ENCODE assay signal across 8 cellular contexts in genomic region chr1:93346472-93346991, GRCh38. TPM values are rescaled to one million over a fixed set of nuclear protein-coding genes. Genes with fewer than 3 reads are reported as not detected.
DNase-seq lines count a peak whose midpoint lies in the region; ATAC-seq, FAIRE-seq and TF ChIP-seq lines count a peak whose summit lies in the region.

No MANE protein-coding gene starts in this region.

- H3K4me1 ChIP-seq in neutrophil (ENCODE audit: control insufficient read depth in 1 of 2, insufficient read depth in 1 of 2, low read depth in 1 of 2, low read length in 1 of 2), result peaks cover 36 to 54% of the 10 kb centered on the region in 2 experiments

- FAIRE-seq in RCC 7860 (lab: Jason Lieb, UNC), result no peak

- no peaks in the 10 kb centered on the region for H3K27me3 Mint-ChIP-seq in activated T-helper 1 cell treated with anti-CD3 and anti-CD28 coated beads, Interleukin-12 subunit alpha, Interleukin-12 subunit beta, Interleukin-2, Interleukin-4 antibody, amounts not matched to agents 30 ng/mL and 10 ng/mL and 1 ng/mL, durations not matched to agents 14 hours and 24 hours and 36 hours (ENCODE audit: insufficient read depth)

- POLR2A ChIA-PET in AG04450 (lab: Yijun Ruan, JAX), result interaction anchor here (2.3 to 2.6 kb wide), 2 partner anchors 18 to 267 kb away, joined by 14 to 16 read pairs; partner anchors contain the start of gene MTF2

- TF ChIP-seq CTCF in AG04450 (IDR thresholded peaks at IDR 0.05; ENCODE audit: low read depth, low read length) (no peak), GM13977 (IDR thresholded peaks at IDR 0.05; ENCODE audit: extremely low read depth, insufficient read depth, missing control alignments) (no peak), fibroblast of villous mesenchyme (IDR thresholded peaks at IDR 0.05; ENCODE audit: insufficient read depth, low read depth, low read length) (no peak), neutrophil (IDR thresholded peaks at IDR 0.05) (no peak)

- in situ Hi-C loops in GM13977 (cut with MboI; ENCODE audit: low pct_unique_long_range_greater_than_20kb, low sequenced_read_pairs, unreplicated experiment), result no loop called here

- DNase-seq in AG04450 (ENCODE audit: low read depth, low spot score) (no peak), GM13977 (ENCODE audit: low spot score) (peak; percentile 53), NCI-H69 (lab: John Stamatoyannopoulos, UW) (peak; percentile 49), fibroblast of villous mesenchyme (ENCODE audit: low read depth) (peak; percentile 40), RCC 7860 (ENCODE audit: low spot score) (no peak)
- DNase-seq in activated T-helper 1 cell treated with anti-CD3 and anti-CD28 coated beads, Interleukin-12 subunit alpha, Interleukin-12 subunit beta, Interleukin-2, Interleukin-4 antibody, amounts not matched to agents 30 ng/mL and 10 ng/mL and 1 ng/mL, durations not matched to agents 14 hours and 24 hours and 36 hours (ENCODE audit: low spot score), result peak; percentile 20

- ATAC-seq in HG02885 (IDR thresholded peaks at IDR 0.05; ENCODE audit: poor library complexity, unreplicated experiment), result peak; percentile 23

- intact Hi-C loops in activated T-helper 1 cell treated with anti-CD3 and anti-CD28 coated beads, Interleukin-12 subunit alpha, Interleukin-12 subunit beta, Interleukin-2, Interleukin-4 antibody, amounts not matched to agents 30 ng/mL and 10 ng/mL and 1 ng/mL, durations not matched to agents 14 hours and 24 hours and 36 hours (cut with micrococcal nuclease), result loop anchor here (2.0 to 5.0 kb wide), 6 partner anchors 14 to 562 kb away; partner anchors contain the start of genes DIPK1A, DNTTIP2 and GCLM

- no peaks in the 10 kb centered on the region for H3K27me3 ChIP-seq in AG04450 (ENCODE audit: control insufficient read depth, insufficient read depth, low read length)
- H3K27me3 ChIP-seq in neutrophil, result no peaks in the 10 kb centered on the region

- H3K9me3 ChIP-seq in AG04450 (ENCODE audit: control insufficient read depth, insufficient read depth, low read length) (no peaks in the 10 kb centered on the region), neutrophil (no peaks in the 10 kb centered on the region)

- H3K4me1 Mint-ChIP-seq in activated T-helper 1 cell treated with anti-CD3 and anti-CD28 coated beads, Interleukin-12 subunit alpha, Interleukin-12 subunit beta, Interleukin-2, Interleukin-4 antibody, amounts not matched to agents 30 ng/mL and 10 ng/mL and 1 ng/mL, durations not matched to agents 14 hours and 24 hours and 36 hours (ENCODE audit: low read depth), result peaks cover 38% of the 10 kb centered on the region

- peak overlapping the region; percentile 99 for H3K27ac Mint-ChIP-seq in activated T-helper 1 cell treated with anti-CD3 and anti-CD28 coated beads, Interleukin-12 subunit alpha, Interleukin-12 subunit beta, Interleukin-2, Interleukin-4 antibody, amounts not matched to agents 30 ng/mL and 10 ng/mL and 1 ng/mL, durations not matched to agents 14 hours and 24 hours and 36 hours

- no peaks in the 10 kb centered on the region for H3K9me3 Mint-ChIP-seq in activated T-helper 1 cell treated with anti-CD3 and anti-CD28 coated beads, Interleukin-12 subunit alpha, Interleukin-12 subunit beta, Interleukin-2, Interleukin-4 antibody, amounts not matched to agents 30 ng/mL and 10 ng/mL and 1 ng/mL, durations not matched to agents 14 hours and 24 hours and 36 hours

- peaks cover 31% of the 10 kb centered on the region for H3K36me3 Mint-ChIP-seq in activated T-helper 1 cell treated with anti-CD3 and anti-CD28 coated beads, Interleukin-12 subunit alpha, Interleukin-12 subunit beta, Interleukin-2, Interleukin-4 antibody, amounts not matched to agents 30 ng/mL and 10 ng/mL and 1 ng/mL, durations not matched to agents 14 hours and 24 hours and 36 hours (ENCODE audit: low read depth)

- no peaks in the 10 kb centered on the region for H3K36me3 ChIP-seq in neutrophil

- H3K4me3 ChIP-seq in AG04450 (ENCODE audit: low read depth, low read length) (peak overlapping the region; percentile 84), fibroblast of villous mesenchyme (ENCODE audit: low read depth, low read length) (peak overlapping the region; percentile 75), neutrophil (ENCODE audit: low read depth in 1 of 2, low read length in 1 of 2) (peak overlapping the region; percentile 90 to 97)

- peak overlapping the region; percentile 34 for H3K27ac ChIP-seq in AG04450 (ENCODE audit: low read depth, low read length)
- peak overlapping the region; percentile 91 for H3K27ac ChIP-seq in neutrophil

- peak overlapping the region; percentile 100 for H3K4me3 Mint-ChIP-seq in activated T-helper 1 cell treated with anti-CD3 and anti-CD28 coated beads, Interleukin-12 subunit alpha, Interleukin-12 subunit beta, Interleukin-2, Interleukin-4 antibody, amounts not matched to agents 30 ng/mL and 10 ng/mL and 1 ng/mL, durations not matched to agents 14 hours and 24 hours and 36 hours

- CTCF ChIA-PET in AG04450 (lab: Charles Lee), result no interaction called here

RNA-seq across cellular contexts. Expression of gene DR1, which starts 0.8 kb away (rescaled TPM):
- polyA plus RNA-seq in AG04450 (2011; rRNA removed), result 36.1 and 44.9 TPM in 2 replicates
- 32.4 and 35.8 TPM in 2 replicates for polyA minus RNA-seq in AG04450 (2011; rRNA and poly(A)+ RNA removed)
- 101 and 106 TPM in 2 replicates for total RNA-seq in activated T-helper 1 cell treated with anti-CD3 and anti-CD28 coated beads, Interleukin-12 subunit alpha, Interleukin-12 subunit beta, Interleukin-2, Interleukin-4 antibody, amounts not matched to agents 30 ng/mL and 10 ng/mL and 1 ng/mL, durations not matched to agents 14 hours and 24 hours and 36 hours
- total RNA-seq in fibroblast of villous mesenchyme, result 27.7 and 45.8 TPM in 2 replicates

Comparison
In these comparisons a context has a peak if more than half of its experiments do, and no peak if none do; other contexts are left out.
1. DNase-seq: peak in GM13977 (single experiment), NCI-H69 (single experiment), activated T-helper 1 cell treated with anti-CD3 and anti-CD28 coated beads, Interleukin-12 subunit alpha, Interleukin-12 subunit beta, Interleukin-2, Interleukin-4 antibody, amounts not matched to agents 30 ng/mL and 10 ng/mL and 1 ng/mL, durations not matched to agents 14 hours and 24 hours and 36 hours (single experiment) and fibroblast of villous mesenchyme (single experiment); none in AG04450 (single experiment) and RCC 7860 (single experiment).
2. Peak in every context shown above with its lines, with median percentiles within 50 percentile points of each other: H3K4me3 ChIP-seq.